1 cellular context compared by ENCODE assay signal in genomic region chr1:183635606-183636333, GRCh38.
TF ChIP-seq lines count a peak whose summit lies in the region.

ARPC5 (minus strand) TSS chr1:183635783; CDS start chr1:183635659, 124 bp downstream.

TF ChIP-seq in HepG2, 621 proteins besides CTCF, POLR2A, EP300 and RAD21 (continued from another document and continues in another):
- TF ChIP-seq ZGPAT (CRISPR knock-in tag; IDR thresholded peaks at IDR 0.05) (peak; percentile 51), SP5 (CRISPR knock-in tag; IDR thresholded peaks at IDR 0.05; ENCODE audit: borderline replicate concordance, low read depth) (peak; percentile 37; the same call in 1 of the 2 replicates), CHD4 (IDR thresholded peaks at IDR 0.05; ENCODE audit: borderline replicate concordance, low read length) (no peak), ZNF543 (CRISPR knock-in tag; IDR thresholded peaks at IDR 0.05) (peak; percentile 67; the same call in 1 of the 2 replicates), ARHGAP35 (CRISPR knock-in tag; IDR thresholded peaks at IDR 0.05; ENCODE audit: borderline replicate concordance) (peak; percentile 21; the same call in 1 of the 2 replicates), ZNF530 (CRISPR knock-in tag; IDR thresholded peaks at IDR 0.05; ENCODE audit: low read depth) (no peak), LRRFIP1 (CRISPR knock-in tag; conservative IDR thresholded peaks at IDR 0.05) (no peak), ZNF776 (CRISPR knock-in tag; IDR thresholded peaks at IDR 0.05) (peak; percentile 91; the same call in 1 of the 2 replicates), SKIL (CRISPR knock-in tag; IDR thresholded peaks at IDR 0.05; ENCODE audit: borderline replicate concordance) (peak; percentile 43; the same call in 1 of the 2 replicates), NONO (IDR thresholded peaks at IDR 0.05) (no peak), NONO (CRISPR knock-in tag; conservative IDR thresholded peaks at IDR 0.05) (peak; percentile 74), ZNF292 (CRISPR knock-in tag; IDR thresholded peaks at IDR 0.05; ENCODE audit: borderline replicate concordance, low read depth) (no peak), POLR2AphosphoS5 (IDR thresholded peaks at IDR 0.05; ENCODE audit: low read depth, low read length) (peak; percentile 83), ZNF891 (CRISPR knock-in tag; IDR thresholded peaks at IDR 0.05) (peak; percentile 20), ZSCAN25 (CRISPR knock-in tag; IDR thresholded peaks at IDR 0.05) (0 out of 2 replicates have a peak, but pooled peaks have one; percentile 33), ASH2L (IDR thresholded peaks at IDR 0.05; ENCODE audit: insufficient read length, low read depth, low read length) (peak; percentile 78), BRF2 (CRISPR knock-in tag; IDR thresholded peaks at IDR 0.05) (no peak), NFKB2 (CRISPR knock-in tag; IDR thresholded peaks at IDR 0.05; ENCODE audit: borderline replicate concordance) (0 out of 2 replicates have a peak, but pooled peaks have one; percentile 66), ZNF660 (CRISPR knock-in tag; IDR thresholded peaks at IDR 0.05; ENCODE audit: borderline replicate concordance, low read depth) (no peak), CCDC6 (CRISPR knock-in tag; IDR thresholded peaks at IDR 0.05) (no peak), ZFY (CRISPR knock-in tag; IDR thresholded peaks at IDR 0.05) (peak; percentile 90), ZHX1 (CRISPR knock-in tag; IDR thresholded peaks at IDR 0.05; ENCODE audit: low read depth) (no peak), ZNF343 (CRISPR knock-in tag; IDR thresholded peaks at IDR 0.05) (0 out of 2 replicates have a peak, but pooled peaks have one; percentile 17), ZNF782 (CRISPR knock-in tag; IDR thresholded peaks at IDR 0.05; ENCODE audit: borderline replicate concordance) (peak; percentile 64; the same call in 1 of the 2 replicates), ZNF280B (CRISPR knock-in tag; IDR thresholded peaks at IDR 0.05; ENCODE audit: borderline replicate concordance) (peak; percentile 20; the same call in 1 of the 2 replicates), ZBTB34 (CRISPR knock-in tag; IDR thresholded peaks at IDR 0.05) (no peak), BCL3 (CRISPR knock-in tag; IDR thresholded peaks at IDR 0.05) (peak; percentile 68; the same call in 1 of the 2 replicates), PTBP1 (IDR thresholded peaks at IDR 0.05; ENCODE audit: low read depth, low read length, poor library complexity, severe bottlenecking) (no peak), ZNF274 (CRISPR knock-in tag; IDR thresholded peaks at IDR 0.05) (no peak), ZNF614 (CRISPR knock-in tag; IDR thresholded peaks at IDR 0.05; ENCODE audit: borderline replicate concordance) (peak; percentile 12; the same call in 1 of the 2 replicates), ZNF512B (CRISPR knock-in tag; IDR thresholded peaks at IDR 0.05; ENCODE audit: borderline replicate concordance) (no peak), CBX5 (CRISPR knock-in tag; IDR thresholded peaks at IDR 0.05; ENCODE audit: borderline replicate concordance) (no peak), FOXP1 (IDR thresholded peaks at IDR 0.05) (no peak), FOXP1 (CRISPR knock-in tag; IDR thresholded peaks at IDR 0.05) (no peak), PAX8 (CRISPR knock-in tag; IDR thresholded peaks at IDR 0.05; ENCODE audit: borderline replicate concordance) (0 out of 2 replicates have a peak, but pooled peaks have one; percentile 47), RFX1 (IDR thresholded peaks at IDR 0.05) (peak; percentile 78), SETDB1 (CRISPR knock-in tag; IDR thresholded peaks at IDR 0.05; ENCODE audit: borderline replicate concordance) (no peak), BORCS8-MEF2B (CRISPR knock-in tag; IDR thresholded peaks at IDR 0.05) (no peak), ZFP36L2 (CRISPR knock-in tag; IDR thresholded peaks at IDR 0.05) (no peak), ZNF414 (CRISPR knock-in tag; IDR thresholded peaks at IDR 0.05) (no peak), HOXD1 (CRISPR knock-in tag; IDR thresholded peaks at IDR 0.05) (0 out of 2 replicates have a peak, but pooled peaks have one; percentile 1), ZNF850 (CRISPR knock-in tag; conservative IDR thresholded peaks at IDR 0.05) (no peak), ZNF354B (CRISPR knock-in tag; IDR thresholded peaks at IDR 0.05) (no peak), ZNF740 (CRISPR knock-in tag; IDR thresholded peaks at IDR 0.05) (no peak), ZNF296 (CRISPR knock-in tag; conservative IDR thresholded peaks at IDR 0.05) (no peak)
